Comparison of ENCODE assay signal across 1 cellular context in the genomic region with DNA sequence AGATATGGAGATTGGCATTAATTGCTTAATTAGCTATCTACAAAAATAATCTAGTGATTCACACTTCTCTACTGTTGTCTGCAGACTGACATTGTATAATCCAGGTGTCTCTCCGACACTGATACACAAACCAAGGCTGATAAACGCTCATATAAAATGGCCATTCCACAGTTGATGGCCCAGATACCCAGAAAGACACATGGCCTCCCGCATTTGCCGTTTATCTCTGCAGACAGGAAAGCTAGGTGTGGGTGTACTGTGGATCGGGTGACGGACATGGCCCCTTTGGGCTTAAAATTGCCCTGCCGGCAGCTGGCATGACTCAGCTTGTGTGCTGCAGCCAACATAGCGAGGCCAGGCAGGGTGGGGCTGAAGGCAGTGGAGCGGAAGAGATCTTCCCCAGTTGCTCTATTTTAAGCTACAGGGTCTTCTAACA.
TF ChIP-seq lines count a peak whose summit lies in the region.

No MANE protein-coding gene starts in this region.

TF ChIP-seq in HEK293, 187 proteins besides CTCF, POLR2A, EP300 and RAD21 (continued from another document):
- no peak for TF ChIP-seq ZBTB44 (tag by site-specific recombination; IDR thresholded peaks at IDR 0.05)
- no peak for TF ChIP-seq WT1 (tag by site-specific recombination; IDR thresholded peaks at IDR 0.05)
- no peak for TF ChIP-seq ZNF530 (tag by site-specific recombination; IDR thresholded peaks at IDR 0.05; ENCODE audit: low read depth)
- TF ChIP-seq SCRT2 (tag by site-specific recombination; IDR thresholded peaks at IDR 0.05) = peak; percentile 85
- peak; percentile 70 for TF ChIP-seq ZNF843 (tag by site-specific recombination; IDR thresholded peaks at IDR 0.05)
- TF ChIP-seq ZNF174 (tag by site-specific recombination; IDR thresholded peaks at IDR 0.05) = no peak
- no peak for TF ChIP-seq PRDM1 (tag by site-specific recombination; IDR thresholded peaks at IDR 0.05)
- no peak for TF ChIP-seq ZNF768 (tag by site-specific recombination; IDR thresholded peaks at IDR 0.05)
- TF ChIP-seq ZSCAN30 (tag by site-specific recombination; IDR thresholded peaks at IDR 0.05) = peak; percentile 84; the same call in 1 of the 2 replicates
- TF ChIP-seq ZNF302 (tag by site-specific recombination; IDR thresholded peaks at IDR 0.05; ENCODE audit: low read depth) = no peak
- TF ChIP-seq BCL11A (tag by site-specific recombination; IDR thresholded peaks at IDR 0.05; ENCODE audit: low read depth) = no peak
- no peak for TF ChIP-seq ZNF510 (tag by site-specific recombination; IDR thresholded peaks at IDR 0.05; ENCODE audit: insufficient replicate concordance)
- no peak for TF ChIP-seq SETDB1 (IDR thresholded peaks at IDR 0.05; ENCODE audit: insufficient read length, low read length)
- TF ChIP-seq ZNF391 (tag by site-specific recombination; IDR thresholded peaks at IDR 0.05; ENCODE audit: borderline replicate concordance, low read depth) = no peak; the same call in 1 of the 2 replicates
- no peak for TF ChIP-seq ZNF266 (tag by site-specific recombination; IDR thresholded peaks at IDR 0.05; ENCODE audit: low read depth)
- no peak for TF ChIP-seq ZNF521 (tag by site-specific recombination; IDR thresholded peaks at IDR 0.05)
- no peak for TF ChIP-seq ZNF626 (tag by site-specific recombination; IDR thresholded peaks at IDR 0.05)
- TF ChIP-seq, protein P1, sequence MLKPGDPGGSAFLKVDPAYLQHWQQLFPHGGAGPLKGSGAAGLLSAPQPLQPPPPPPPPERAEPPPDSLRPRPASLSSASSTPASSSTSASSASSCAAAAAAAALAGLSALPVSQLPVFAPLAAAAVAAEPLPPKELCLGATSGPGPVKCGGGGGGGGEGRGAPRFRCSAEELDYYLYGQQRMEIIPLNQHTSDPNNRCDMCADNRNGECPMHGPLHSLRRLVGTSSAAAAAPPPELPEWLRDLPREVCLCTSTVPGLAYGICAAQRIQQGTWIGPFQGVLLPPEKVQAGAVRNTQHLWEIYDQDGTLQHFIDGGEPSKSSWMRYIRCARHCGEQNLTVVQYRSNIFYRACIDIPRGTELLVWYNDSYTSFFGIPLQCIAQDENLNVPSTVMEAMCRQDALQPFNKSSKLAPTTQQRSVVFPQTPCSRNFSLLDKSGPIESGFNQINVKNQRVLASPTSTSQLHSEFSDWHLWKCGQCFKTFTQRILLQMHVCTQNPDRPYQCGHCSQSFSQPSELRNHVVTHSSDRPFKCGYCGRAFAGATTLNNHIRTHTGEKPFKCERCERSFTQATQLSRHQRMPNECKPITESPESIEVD (tag by site-specific recombination; IDR thresholded peaks at IDR 0.05) = no peak
- no peak for TF ChIP-seq ZNF248 (tag by site-specific recombination; IDR thresholded peaks at IDR 0.05)
- TF ChIP-seq OSR2 (tag by site-specific recombination; IDR thresholded peaks at IDR 0.05) = 0 out of 2 replicates have a peak, but pooled peaks have one; percentile 18
- TF ChIP-seq ZNF792 (tag by site-specific recombination; IDR thresholded peaks at IDR 0.05) = no peak
